ENCODE assay signal across 21 cellular contexts in the genomic region with DNA sequence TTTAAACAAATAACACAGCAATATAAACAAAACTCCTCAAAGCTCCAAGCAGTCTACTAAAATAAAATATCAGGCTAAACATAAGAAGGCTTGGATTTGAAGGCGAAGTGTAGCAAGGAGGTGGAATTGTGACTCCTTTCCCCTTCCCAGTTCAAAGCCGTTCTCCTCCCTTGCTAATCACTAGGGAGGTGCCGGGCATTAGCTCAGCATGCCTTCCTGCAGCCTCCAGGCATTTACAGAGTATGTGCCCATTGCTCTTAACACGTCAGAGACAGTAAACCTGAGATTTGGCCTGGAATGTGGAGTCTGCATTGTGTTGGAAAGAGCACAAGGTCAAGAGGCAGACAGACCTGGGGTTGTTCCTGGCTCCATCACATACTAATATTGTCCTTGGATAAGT. TPM values are rescaled to one million over a fixed set of nuclear protein-coding genes. Genes with fewer than 3 reads are reported as not detected.
"Had no signal": no experiment of that assay in that cellular context is flagged by ENCODE, and none has a peak within 500 bp of the region (broad histone marks: within the 10 kb centered on the region; RNA-seq: fewer than 3 reads in every experiment).

No MANE protein-coding gene starts in this region.

- H3K9me3 Mint-ChIP-seq: activated naive CD8-positive, alpha-beta T cell treated with anti-CD3 and anti-CD28 coated beads for 36 hours; activated T-helper 1 cell treated with anti-CD3 and anti-CD28 coated beads, Interleukin-12 subunit alpha, Interleukin-12 subunit beta, Interleukin-2, Interleukin-4 antibody, amounts not matched to agents 30 ng/mL and 10 ng/mL and 1 ng/mL, durations not matched to agents 14 hours and 24 hours and 36 hours; dendritic cell treated with granulocyte-macrophage colony-stimulating factor and Interleukin-4, amounts not matched to agents 40 ng/mL and 50 ng/mL, for 4 days; natural killer cell; stimulated activated effector memory CD8-positive, alpha-beta T cell treated with anti-CD3 and anti-CD28 coated beads, Interleukin-12 subunit alpha, Interleukin-12 subunit beta, amount 100 ng/mL, for 72 hours had no signal

- H3K36me3 ChIP-seq: cardiac muscle cell, esophagus squamous epithelium, neutrophil, pancreas, sigmoid colon, stomach had no signal

- H3K27me3 Mint-ChIP-seq: dendritic cell treated with granulocyte-macrophage colony-stimulating factor and Interleukin-4, amounts not matched to agents 40 ng/mL and 50 ng/mL, for 4 days had no signal

- H3K4me1 ChIP-seq: esophagus squamous epithelium, pancreas had no signal

- H3K27me3 ChIP-seq: cardiac muscle cell, esophagus squamous epithelium, pancreas, sigmoid colon, stomach had no signal

- H3K27ac Mint-ChIP-seq: activated CD4-positive, alpha-beta T cell treated with anti-CD3 and anti-CD28 coated beads for 36 hours; activated naive CD8-positive, alpha-beta T cell treated with anti-CD3 and anti-CD28 coated beads for 36 hours; activated T-helper 1 cell treated with anti-CD3 and anti-CD28 coated beads, Interleukin-12 subunit alpha, Interleukin-12 subunit beta, Interleukin-2, Interleukin-4 antibody, amounts not matched to agents 30 ng/mL and 10 ng/mL and 1 ng/mL, durations not matched to agents 14 hours and 24 hours and 36 hours; dendritic cell treated with granulocyte-macrophage colony-stimulating factor and Interleukin-4, amounts not matched to agents 40 ng/mL and 50 ng/mL, for 4 days; natural killer cell; stimulated activated effector memory CD8-positive, alpha-beta T cell treated with anti-CD3 and anti-CD28 coated beads, Interleukin-12 subunit alpha, Interleukin-12 subunit beta, amount 100 ng/mL, for 72 hours had no signal

- DNase-seq: activated CD4-positive, alpha-beta T cell treated with anti-CD3 and anti-CD28 coated beads for 36 hours; activated CD4-positive, alpha-beta T cell treated with anti-CD3 and anti-CD28 coated beads, Interleukin-2, amount 50 U/mL, for 48 hours; activated naive CD4-positive, alpha-beta T cell; activated naive CD8-positive, alpha-beta T cell treated with anti-CD3 and anti-CD28 coated beads for 36 hours; amniotic stem cell; effector CD8-positive, alpha-beta T cell; esophagus squamous epithelium; left cardiac atrium; natural killer cell; pancreas; sigmoid colon; stimulated activated CD4-positive, alpha-beta T cell treated with anti-CD3 and anti-CD28 coated beads, Interleukin-4, amount 100 ng/mL, for 24 hours; stomach; trophoblast cell had no signal

- H3K27ac ChIP-seq: cardiac muscle cell, esophagus squamous epithelium, neutrophil, pancreas, sigmoid colon, stomach had no signal

- H3K36me3 Mint-ChIP-seq: activated naive CD8-positive, alpha-beta T cell treated with anti-CD3 and anti-CD28 coated beads for 36 hours; natural killer cell; stimulated activated effector memory CD8-positive, alpha-beta T cell treated with anti-CD3 and anti-CD28 coated beads, Interleukin-12 subunit alpha, Interleukin-12 subunit beta, amount 100 ng/mL, for 72 hours had no signal

- ATAC-seq: activated CD4-positive, alpha-beta T cell treated with anti-CD3 and anti-CD28 coated beads for 36 hours; natural killer cell; pancreas; stimulated activated effector memory CD8-positive, alpha-beta T cell treated with anti-CD3 and anti-CD28 coated beads, Interleukin-12 subunit alpha, Interleukin-12 subunit beta, amount 100 ng/mL, for 72 hours had no signal

- H3K4me3 ChIP-seq: cardiac muscle cell, esophagus squamous epithelium, pancreas, sigmoid colon, stomach had no signal

- H3K9me3 ChIP-seq: esophagus squamous epithelium, neutrophil, pancreas, sigmoid colon, stomach had no signal

- H3K4me3 Mint-ChIP-seq: activated CD4-positive, alpha-beta T cell treated with anti-CD3 and anti-CD28 coated beads for 36 hours; activated naive CD8-positive, alpha-beta T cell treated with anti-CD3 and anti-CD28 coated beads for 36 hours; activated T-helper 1 cell treated with anti-CD3 and anti-CD28 coated beads, Interleukin-12 subunit alpha, Interleukin-12 subunit beta, Interleukin-2, Interleukin-4 antibody, amounts not matched to agents 30 ng/mL and 10 ng/mL and 1 ng/mL, durations not matched to agents 14 hours and 24 hours and 36 hours; dendritic cell treated with granulocyte-macrophage colony-stimulating factor and Interleukin-4, amounts not matched to agents 40 ng/mL and 50 ng/mL, for 4 days; natural killer cell; stimulated activated effector memory CD8-positive, alpha-beta T cell treated with anti-CD3 and anti-CD28 coated beads, Interleukin-12 subunit alpha, Interleukin-12 subunit beta, amount 100 ng/mL, for 72 hours had no signal

- H3K4me1 Mint-ChIP-seq: activated CD4-positive, alpha-beta T cell treated with anti-CD3 and anti-CD28 coated beads for 36 hours; activated naive CD8-positive, alpha-beta T cell treated with anti-CD3 and anti-CD28 coated beads for 36 hours; natural killer cell; stimulated activated effector memory CD8-positive, alpha-beta T cell treated with anti-CD3 and anti-CD28 coated beads, Interleukin-12 subunit alpha, Interleukin-12 subunit beta, amount 100 ng/mL, for 72 hours had no signal

RNA-seq across cellular contexts. Expression of a gene that starts 15.6 kb away (rescaled TPM):
- total RNA-seq: endothelial cell of umbilical vein, glomerular endothelial cell, natural killer cell had no signal
- polyA plus RNA-seq: endothelial cell of umbilical vein had no signal
